1 cellular context compared by ENCODE assay signal in the genomic region with DNA sequence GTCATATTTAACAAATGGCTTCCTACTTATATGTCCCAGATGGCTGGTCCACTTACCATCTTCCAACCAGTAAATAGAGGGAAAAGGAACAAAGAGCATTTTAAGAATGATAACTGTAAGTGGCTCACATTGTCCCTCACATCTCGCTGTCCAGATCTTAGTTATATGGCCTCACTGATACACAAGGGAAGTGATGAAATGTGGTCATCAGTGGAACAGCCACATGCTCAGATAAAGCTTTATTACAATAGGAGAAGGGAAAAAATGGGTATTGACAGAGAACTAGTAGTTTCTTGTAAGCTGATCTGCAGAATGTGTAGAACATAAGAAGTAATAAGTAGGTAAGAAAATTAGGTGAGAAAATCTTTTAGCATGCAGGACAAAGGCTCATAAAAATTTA.
TF ChIP-seq lines count a peak whose summit lies in the region.

No MANE protein-coding gene starts in this region.

TF ChIP-seq in GM23338, 12 proteins besides CTCF, POLR2A, EP300 and RAD21 (continued from another document):
- TF ChIP-seq, protein P1, sequence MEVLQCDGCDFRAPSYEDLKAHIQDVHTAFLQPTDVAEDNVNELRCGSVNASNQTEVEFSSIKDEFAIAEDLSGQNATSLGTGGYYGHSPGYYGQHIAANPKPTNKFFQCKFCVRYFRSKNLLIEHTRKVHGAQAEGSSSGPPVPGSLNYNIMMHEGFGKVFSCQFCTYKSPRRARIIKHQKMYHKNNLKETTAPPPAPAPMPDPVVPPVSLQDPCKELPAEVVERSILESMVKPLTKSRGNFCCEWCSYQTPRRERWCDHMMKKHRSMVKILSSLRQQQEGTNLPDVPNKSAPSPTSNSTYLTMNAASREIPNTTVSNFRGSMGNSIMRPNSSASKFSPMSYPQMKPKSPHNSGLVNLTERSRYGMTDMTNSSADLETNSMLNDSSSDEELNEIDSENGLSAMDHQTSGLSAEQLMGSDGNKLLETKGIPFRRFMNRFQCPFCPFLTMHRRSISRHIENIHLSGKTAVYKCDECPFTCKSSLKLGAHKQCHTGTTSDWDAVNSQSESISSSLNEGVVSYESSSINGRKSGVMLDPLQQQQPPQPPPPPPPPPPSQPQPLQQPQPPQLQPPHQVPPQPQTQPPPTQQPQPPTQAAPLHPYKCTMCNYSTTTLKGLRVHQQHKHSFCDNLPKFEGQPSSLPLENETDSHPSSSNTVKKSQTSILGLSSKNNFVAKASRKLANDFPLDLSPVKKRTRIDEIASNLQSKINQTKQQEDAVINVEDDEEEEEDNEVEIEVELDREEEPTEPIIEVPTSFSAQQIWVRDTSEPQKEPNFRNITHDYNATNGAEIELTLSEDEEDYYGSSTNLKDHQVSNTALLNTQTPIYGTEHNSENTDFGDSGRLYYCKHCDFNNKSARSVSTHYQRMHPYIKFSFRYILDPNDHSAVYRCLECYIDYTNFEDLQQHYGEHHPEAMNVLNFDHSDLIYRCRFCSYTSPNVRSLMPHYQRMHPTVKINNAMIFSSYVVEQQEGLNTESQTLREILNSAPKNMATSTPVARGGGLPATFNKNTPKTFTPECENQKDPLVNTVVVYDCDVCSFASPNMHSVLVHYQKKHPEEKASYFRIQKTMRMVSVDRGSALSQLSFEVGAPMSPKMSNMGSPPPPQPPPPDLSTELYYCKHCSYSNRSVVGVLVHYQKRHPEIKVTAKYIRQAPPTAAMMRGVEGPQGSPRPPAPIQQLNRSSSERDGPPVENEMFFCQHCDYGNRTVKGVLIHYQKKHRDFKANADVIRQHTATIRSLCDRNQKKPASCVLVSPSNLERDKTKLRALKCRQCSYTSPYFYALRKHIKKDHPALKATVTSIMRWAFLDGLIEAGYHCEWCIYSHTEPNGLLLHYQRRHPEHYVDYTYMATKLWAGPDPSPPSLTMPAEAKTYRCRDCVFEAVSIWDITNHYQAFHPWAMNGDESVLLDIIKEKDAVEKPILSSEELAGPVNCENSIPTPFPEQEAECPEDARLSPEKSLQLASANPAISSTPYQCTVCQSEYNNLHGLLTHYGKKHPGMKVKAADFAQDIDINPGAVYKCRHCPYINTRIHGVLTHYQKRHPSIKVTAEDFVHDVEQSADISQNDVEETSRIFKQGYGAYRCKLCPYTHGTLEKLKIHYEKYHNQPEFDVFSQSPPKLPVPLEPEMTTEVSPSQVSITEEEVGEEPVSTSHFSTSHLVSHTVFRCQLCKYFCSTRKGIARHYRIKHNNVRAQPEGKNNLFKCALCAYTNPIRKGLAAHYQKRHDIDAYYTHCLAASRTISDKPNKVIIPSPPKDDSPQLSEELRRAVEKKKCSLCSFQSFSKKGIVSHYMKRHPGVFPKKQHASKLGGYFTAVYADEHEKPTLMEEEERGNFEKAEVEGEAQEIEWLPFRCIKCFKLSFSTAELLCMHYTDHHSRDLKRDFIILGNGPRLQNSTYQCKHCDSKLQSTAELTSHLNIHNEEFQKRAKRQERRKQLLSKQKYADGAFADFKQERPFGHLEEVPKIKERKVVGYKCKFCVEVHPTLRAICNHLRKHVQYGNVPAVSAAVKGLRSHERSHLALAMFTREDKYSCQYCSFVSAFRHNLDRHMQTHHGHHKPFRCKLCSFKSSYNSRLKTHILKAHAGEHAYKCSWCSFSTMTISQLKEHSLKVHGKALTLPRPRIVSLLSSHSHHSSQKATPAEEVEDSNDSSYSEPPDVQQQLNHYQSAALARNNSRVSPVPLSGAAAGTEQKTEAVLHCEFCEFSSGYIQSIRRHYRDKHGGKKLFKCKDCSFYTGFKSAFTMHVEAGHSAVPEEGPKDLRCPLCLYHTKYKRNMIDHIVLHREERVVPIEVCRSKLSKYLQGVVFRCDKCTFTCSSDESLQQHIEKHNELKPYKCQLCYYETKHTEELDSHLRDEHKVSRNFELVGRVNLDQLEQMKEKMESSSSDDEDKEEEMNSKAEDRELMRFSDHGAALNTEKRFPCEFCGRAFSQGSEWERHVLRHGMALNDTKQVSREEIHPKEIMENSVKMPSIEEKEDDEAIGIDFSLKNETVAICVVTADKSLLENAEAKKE (CRISPR knock-in tag; IDR thresholded peaks at IDR 0.05) = no peak
- TF ChIP-seq JUNB (IDR thresholded peaks at IDR 0.05; ENCODE audit: unreplicated experiment) = no peak
- TF ChIP-seq, protein P2, sequence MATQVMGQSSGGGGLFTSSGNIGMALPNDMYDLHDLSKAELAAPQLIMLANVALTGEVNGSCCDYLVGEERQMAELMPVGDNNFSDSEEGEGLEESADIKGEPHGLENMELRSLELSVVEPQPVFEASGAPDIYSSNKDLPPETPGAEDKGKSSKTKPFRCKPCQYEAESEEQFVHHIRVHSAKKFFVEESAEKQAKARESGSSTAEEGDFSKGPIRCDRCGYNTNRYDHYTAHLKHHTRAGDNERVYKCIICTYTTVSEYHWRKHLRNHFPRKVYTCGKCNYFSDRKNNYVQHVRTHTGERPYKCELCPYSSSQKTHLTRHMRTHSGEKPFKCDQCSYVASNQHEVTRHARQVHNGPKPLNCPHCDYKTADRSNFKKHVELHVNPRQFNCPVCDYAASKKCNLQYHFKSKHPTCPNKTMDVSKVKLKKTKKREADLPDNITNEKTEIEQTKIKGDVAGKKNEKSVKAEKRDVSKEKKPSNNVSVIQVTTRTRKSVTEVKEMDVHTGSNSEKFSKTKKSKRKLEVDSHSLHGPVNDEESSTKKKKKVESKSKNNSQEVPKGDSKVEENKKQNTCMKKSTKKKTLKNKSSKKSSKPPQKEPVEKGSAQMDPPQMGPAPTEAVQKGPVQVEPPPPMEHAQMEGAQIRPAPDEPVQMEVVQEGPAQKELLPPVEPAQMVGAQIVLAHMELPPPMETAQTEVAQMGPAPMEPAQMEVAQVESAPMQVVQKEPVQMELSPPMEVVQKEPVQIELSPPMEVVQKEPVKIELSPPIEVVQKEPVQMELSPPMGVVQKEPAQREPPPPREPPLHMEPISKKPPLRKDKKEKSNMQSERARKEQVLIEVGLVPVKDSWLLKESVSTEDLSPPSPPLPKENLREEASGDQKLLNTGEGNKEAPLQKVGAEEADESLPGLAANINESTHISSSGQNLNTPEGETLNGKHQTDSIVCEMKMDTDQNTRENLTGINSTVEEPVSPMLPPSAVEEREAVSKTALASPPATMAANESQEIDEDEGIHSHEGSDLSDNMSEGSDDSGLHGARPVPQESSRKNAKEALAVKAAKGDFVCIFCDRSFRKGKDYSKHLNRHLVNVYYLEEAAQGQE (IDR thresholded peaks at IDR 0.05; ENCODE audit: unreplicated experiment) = no peak
- TF ChIP-seq, protein P3, sequence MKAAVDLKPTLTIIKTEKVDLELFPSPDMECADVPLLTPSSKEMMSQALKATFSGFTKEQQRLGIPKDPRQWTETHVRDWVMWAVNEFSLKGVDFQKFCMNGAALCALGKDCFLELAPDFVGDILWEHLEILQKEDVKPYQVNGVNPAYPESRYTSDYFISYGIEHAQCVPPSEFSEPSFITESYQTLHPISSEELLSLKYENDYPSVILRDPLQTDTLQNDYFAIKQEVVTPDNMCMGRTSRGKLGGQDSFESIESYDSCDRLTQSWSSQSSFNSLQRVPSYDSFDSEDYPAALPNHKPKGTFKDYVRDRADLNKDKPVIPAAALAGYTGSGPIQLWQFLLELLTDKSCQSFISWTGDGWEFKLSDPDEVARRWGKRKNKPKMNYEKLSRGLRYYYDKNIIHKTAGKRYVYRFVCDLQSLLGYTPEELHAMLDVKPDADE (IDR thresholded peaks at IDR 0.05) = no peak
- no peak for TF ChIP-seq NANOG (IDR thresholded peaks at IDR 0.05; ENCODE audit: borderline replicate concordance)
- TF ChIP-seq ZNF114 (CRISPR knock-in tag; IDR thresholded peaks at IDR 0.05) = no peak
